Comparison of ENCODE assay signal across 17 cellular contexts in genomic region chr4:52173470-52174055, GRCh38.
A peak's percentile ranks its signal among the peaks of the same experiment; 100 is the strongest.
DNase-seq lines count a peak whose midpoint lies in the region; ATAC-seq, FAIRE-seq and TF ChIP-seq lines count a peak whose summit lies in the region.
"Had no signal": no experiment of that assay in that cellular context is flagged by ENCODE, and none has a peak within 500 bp of the region (broad histone marks: within the 10 kb centered on the region; RNA-seq: fewer than 3 reads in every experiment).

No MANE protein-coding gene starts in this region.

- no peak for FAIRE-seq in HepG2 (lab: Jason Lieb, UNC)
- FAIRE-seq: A549, D721Med, HTR-8/SVneo, keratinocyte, small intestine had no signal

- no peak overlapping the region for H3K4me2 ChIP-seq in HepG2 (ENCODE audit: low read depth, low read length)
- H3K4me2 ChIP-seq: A549 had no signal

- H3K4me1 ChIP-seq in liver (ENCODE audit: control insufficient read depth in 4 of 4, insufficient read depth in 4 of 4, low read length in 3 of 4) (peaks cover 0 to 2% (median 1%) of the 10 kb centered on the region in 4 donors), HepG2 (ENCODE audit: insufficient read depth, low read length) (no peaks in the 10 kb centered on the region)
- H3K4me1 ChIP-seq: A549 had no signal

- TF ChIP-seq CTCF in liver (IDR thresholded peaks at IDR 0.05; ENCODE audit: low read depth, low read length, missing input control) = no peak
- TF ChIP-seq CTCF in HepG2 (CRISPR knock-in tag; IDR thresholded peaks at IDR 0.05) = no peak
- no peak for TF ChIP-seq CTCF in fibroblast of pulmonary artery (IDR thresholded peaks at IDR 0.05; ENCODE audit: low read length, missing control alignments)
- no peak for TF ChIP-seq CTCF in GM10248 (IDR thresholded peaks at IDR 0.05; ENCODE audit: control extremely low read depth, extremely low read depth, low read depth, missing control alignments)

- no peak for ATAC-seq in HepG2
- no peak for ATAC-seq in GM21526 (IDR thresholded peaks at IDR 0.05; ENCODE audit: low FRiP score, unreplicated experiment)
- ATAC-seq in GM21529 (IDR thresholded peaks at IDR 0.05; ENCODE audit: unreplicated experiment) = no peak
- no peak for ATAC-seq in GM18519 (IDR thresholded peaks at IDR 0.05; ENCODE audit: low FRiP score, unreplicated experiment)
- ATAC-seq: A549 had no signal

- no peaks in the 10 kb centered on the region for H4K20me1 ChIP-seq in HepG2 (ENCODE audit: insufficient read depth, low read length)

- POLR2A ChIA-PET in HepG2 (lab: Yijun Ruan, JAX) = no interaction called here
- POLR2A ChIA-PET in GM10248 (lab: Yijun Ruan, JAX) = no interaction called here

- no peak overlapping the region for H3K4me3 ChIP-seq in liver (ENCODE audit: low read depth in 1 of 3, low read length in 3 of 3)
- H3K4me3 ChIP-seq in HepG2 (replicated peaks in 1 of 3; ENCODE audit: insufficient read depth in 1 of 3, low read depth in 2 of 3, low read length in 3 of 3) = no peak overlapping the region
- no peak overlapping the region for H3K4me3 ChIP-seq in fibroblast of pulmonary artery (replicated peaks; ENCODE audit: low read depth, low read length)
- H3K4me3 ChIP-seq: A549, dorsolateral prefrontal cortex had no signal

- no peak for TF ChIP-seq EP300 in HepG2 (IDR thresholded peaks at IDR 0.05; ENCODE audit: low read depth in 2 of 2, low read length in 2 of 2)
- TF ChIP-seq EP300 in HepG2 (CRISPR knock-in tag; IDR thresholded peaks at IDR 0.05; ENCODE audit: borderline replicate concordance) = no peak

- BruUV-seq in HepG2 (replicated peaks; lab: Mats Ljungman, UMichigan) = no TSS peak

- intact Hi-C loops in HepG2 (cut with micrococcal nuclease; ENCODE audit: unreplicated experiment) = no loop called here

- CTCF ChIA-PET in HepG2 (lab: Yijun Ruan, JAX; ENCODE audit: low intra/inter-chr PET ratio, low total read pairs) (no interaction called here), GM10248 (lab: Yijun Ruan, JAX) (interaction anchor here (1.5 to 1.6 kb wide), 2 partner anchors 11 to 25 kb away, joined by 4 read pairs; no protein-coding TSS in a partner anchor)

- H3K9me3 ChIP-seq in liver (ENCODE audit: control insufficient read depth in 4 of 4, low read length in 3 of 4) (peaks cover 0 to 2% (median 0%) of the 10 kb centered on the region in 4 donors), HepG2 (ENCODE audit: low read length) (no peaks in the 10 kb centered on the region)
- H3K9me3 ChIP-seq: A549 had no signal

- H2AFZ ChIP-seq in HepG2 (ENCODE audit: low read length) = no peak overlapping the region

- H3K27ac ChIP-seq in liver (ENCODE audit: low read depth in 1 of 2, low read length in 2 of 2) = no peak overlapping the region
- no peak overlapping the region for H3K27ac ChIP-seq in HepG2 (ENCODE audit: extremely low read length, insufficient read depth, low read length)
- H3K27ac ChIP-seq: A549, dorsolateral prefrontal cortex had no signal

- WGBS in liver = 67% methylated on average over 2 of the region's 2 CpGs
- WGBS in HepG2 (ENCODE audit: low lambda C conversion rate) = 24% methylated on average over 2 of the region's 2 CpGs

- H3K36me3 ChIP-seq in liver (ENCODE audit: control insufficient read depth in 4 of 4, insufficient read depth in 3 of 4, low read depth in 1 of 4, low read length in 3 of 4) (no peaks in the 10 kb centered on the region), HepG2 (replicated peaks in 1 of 2; ENCODE audit: control insufficient read depth in 1 of 2, insufficient read depth in 2 of 2, low read length in 2 of 2) (no peaks in the 10 kb centered on the region)

- H3K9ac ChIP-seq in liver (ENCODE audit: low read depth in 1 of 2, low read length in 2 of 2) (no peak overlapping the region), HepG2 (ENCODE audit: insufficient read depth, low read depth, low read length) (no peak overlapping the region)

- TF ChIP-seq RAD21 in liver (IDR thresholded peaks at IDR 0.05) (no peak), HepG2 (CRISPR knock-in tag; IDR thresholded peaks at IDR 0.05) (no peak)

- in situ Hi-C loops in HepG2 (cut with HindIII; ENCODE audit: extremely low pct_ligation_motif_present, low pct_unique_long_range_greater_than_20kb) = no loop called here

- DNase-seq in HepG2 (ENCODE audit: low spot score) (no peak), fibroblast of pulmonary artery (ENCODE audit: low read depth) (peak; percentile 35), mucosa of gallbladder (ENCODE audit: low spot score) (peak; percentile 19), GM10248 (ENCODE audit: extremely low spot score) (no peak)
- DNase-seq: activated CD4-positive, alpha-beta T cell treated with anti-CD3 and anti-CD28 coated beads, Interleukin-2, amount 50 U/mL, for 48 hours; dorsolateral prefrontal cortex; NCI-H1048; NCI-H2171; small intestine had no signal

- no peak for TF ChIP-seq POLR2A in HepG2 (IDR thresholded peaks at IDR 0.05; ENCODE audit: insufficient read depth in 1 of 2, low read depth in 2 of 2, low read length in 2 of 2)

- no peaks in the 10 kb centered on the region for H3K79me2 ChIP-seq in HepG2 (ENCODE audit: insufficient read depth, low read length)

- no peaks in the 10 kb centered on the region for H3K27me3 ChIP-seq in liver (ENCODE audit: control insufficient read depth in 4 of 4, insufficient read depth in 4 of 4, low read length in 3 of 4)
- H3K27me3 ChIP-seq in HepG2 (ENCODE audit: control insufficient read depth in 1 of 2, insufficient read depth in 2 of 2, low read length in 2 of 2) = no peaks in the 10 kb centered on the region

TF ChIP-seq in liver, 16 proteins besides CTCF, POLR2A, EP300 and RAD21:
- TF ChIP-seq RXRA (IDR thresholded peaks at IDR 0.05) (peak in 1 of 2 donors; percentile 41), NR2F2 (IDR thresholded peaks at IDR 0.05) (peak; percentile 99)
- TF ChIP-seq, protein P1, sequence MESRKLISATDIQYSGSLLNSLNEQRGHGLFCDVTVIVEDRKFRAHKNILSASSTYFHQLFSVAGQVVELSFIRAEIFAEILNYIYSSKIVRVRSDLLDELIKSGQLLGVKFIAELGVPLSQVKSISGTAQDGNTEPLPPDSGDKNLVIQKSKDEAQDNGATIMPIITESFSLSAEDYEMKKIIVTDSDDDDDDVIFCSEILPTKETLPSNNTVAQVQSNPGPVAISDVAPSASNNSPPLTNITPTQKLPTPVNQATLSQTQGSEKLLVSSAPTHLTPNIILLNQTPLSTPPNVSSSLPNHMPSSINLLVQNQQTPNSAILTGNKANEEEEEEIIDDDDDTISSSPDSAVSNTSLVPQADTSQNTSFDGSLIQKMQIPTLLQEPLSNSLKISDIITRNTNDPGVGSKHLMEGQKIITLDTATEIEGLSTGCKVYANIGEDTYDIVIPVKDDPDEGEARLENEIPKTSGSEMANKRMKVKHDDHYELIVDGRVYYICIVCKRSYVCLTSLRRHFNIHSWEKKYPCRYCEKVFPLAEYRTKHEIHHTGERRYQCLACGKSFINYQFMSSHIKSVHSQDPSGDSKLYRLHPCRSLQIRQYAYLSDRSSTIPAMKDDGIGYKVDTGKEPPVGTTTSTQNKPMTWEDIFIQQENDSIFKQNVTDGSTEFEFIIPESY (IDR thresholded peaks at IDR 0.05) = no peak
TF ChIP-seq in liver: peak in this region for 2.

TF ChIP-seq in HepG2, 621 proteins besides CTCF, POLR2A, EP300 and RAD21:
- no peak for TF ChIP-seq RAD51 (IDR thresholded peaks at IDR 0.05; ENCODE audit: borderline replicate concordance)
- TF ChIP-seq MED8 (CRISPR knock-in tag; IDR thresholded peaks at IDR 0.05; ENCODE audit: insufficient replicate concordance) = no peak
- no peak for TF ChIP-seq PAWR (CRISPR knock-in tag; IDR thresholded peaks at IDR 0.05; ENCODE audit: borderline replicate concordance)
- no peak for TF ChIP-seq SP2 (CRISPR knock-in tag; IDR thresholded peaks at IDR 0.05)
- TF ChIP-seq FOXK1 (CRISPR knock-in tag; IDR thresholded peaks at IDR 0.05; ENCODE audit: borderline replicate concordance, low read depth) = no peak
- no peak for TF ChIP-seq NR2C2 (CRISPR knock-in tag; IDR thresholded peaks at IDR 0.05; ENCODE audit: borderline replicate concordance)
- TF ChIP-seq TBL1XR1 (IDR thresholded peaks at IDR 0.05; ENCODE audit: borderline replicate concordance, low read length, partially characterized antibody) = no peak
- TF ChIP-seq PHF8 (CRISPR knock-in tag; IDR thresholded peaks at IDR 0.05) = no peak
- TF ChIP-seq ZNF44 (CRISPR knock-in tag; IDR thresholded peaks at IDR 0.05) = no peak

Comparison
In these comparisons a context has a peak if more than half of its experiments do, and no peak if none do; other contexts are left out.
1. DNase-seq: peak in fibroblast of pulmonary artery (single experiment) and mucosa of gallbladder (single experiment); none in HepG2 (single experiment) and GM10248 (single experiment).